20 cellular contexts compared by ENCODE assay signal in the genomic region with DNA sequence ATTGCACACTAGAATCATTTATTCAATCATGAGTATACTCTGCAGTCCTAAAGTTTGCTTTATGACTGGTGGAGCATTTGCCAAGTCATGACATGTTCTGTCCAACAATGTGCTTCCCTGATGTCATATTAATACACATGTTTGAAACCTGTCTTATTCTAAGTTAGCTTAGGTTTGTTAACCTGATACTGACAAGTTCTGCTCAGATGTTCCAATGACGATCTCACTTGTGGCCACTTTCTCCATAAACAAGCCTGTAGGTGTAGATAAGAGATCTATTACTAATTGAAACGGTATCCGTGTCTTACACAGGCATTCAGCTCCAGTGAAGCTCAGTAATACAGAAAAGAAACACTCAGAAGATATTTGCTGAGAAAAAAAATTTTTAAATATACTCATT.
A peak's percentile ranks its signal among the peaks of the same experiment; 100 is the strongest.
DNase-seq lines count a peak whose midpoint lies in the region; ATAC-seq, FAIRE-seq and TF ChIP-seq lines count a peak whose summit lies in the region.
"Had no signal": no experiment of that assay in that cellular context is flagged by ENCODE, and none has a peak within 500 bp of the region (broad histone marks: within the 10 kb centered on the region; RNA-seq: fewer than 3 reads in every experiment).

No MANE protein-coding gene starts in this region.

- H3K36me3 ChIP-seq in bronchial epithelial cell (ENCODE audit: control insufficient read depth, insufficient read depth, low read length) (no peaks in the 10 kb centered on the region), kidney epithelial cell (ENCODE audit: control insufficient read depth, insufficient read depth, low read length) (no peaks in the 10 kb centered on the region)
- H3K36me3 ChIP-seq: MG63 had no signal

- TF ChIP-seq CTCF in bronchial epithelial cell (IDR thresholded peaks at IDR 0.05; ENCODE audit: insufficient read depth, low read length, severe bottlenecking) (no peak), kidney epithelial cell (IDR thresholded peaks at IDR 0.05; ENCODE audit: insufficient read depth, low read length, poor library complexity, severe bottlenecking) (no peak)

- DNase-seq in NCI-H226 (peak; percentile 23), bronchial epithelial cell (ENCODE audit: low read depth) (peak; percentile 97), kidney epithelial cell (ENCODE audit: low read depth) (peak; percentile 10), NCI-H2081 (lab: John Stamatoyannopoulos, UW) (no peak)
- DNase-seq in activated CD4-positive, alpha-beta T cell treated with anti-CD3 and anti-CD28 coated beads for 1 hour: no peak
- DNase-seq in stimulated activated CD4-positive, alpha-beta T cell treated with anti-CD3 and anti-CD28 coated beads, Interleukin-12 subunit alpha, Interleukin-12 subunit beta, amount 100 ng/mL, for 4 hours: no peak
- DNase-seq: ACHN; C1 segment of cervical spinal cord; CD8-positive, alpha-beta memory T cell; HFFc6; Karpas-422; MG63; NCI-H1092 treated with DMSO at 0.1 percent for 48 hours; NCI-H1694; NCI-H510A treated with DMSO at 0.1 percent for 48 hours; NCI-H82 had no signal

- H3K27me3 ChIP-seq in bronchial epithelial cell (ENCODE audit: control insufficient read depth, insufficient read depth, low read length) (no peaks in the 10 kb centered on the region), kidney epithelial cell (ENCODE audit: control insufficient read depth, insufficient read depth, low read length) (no peaks in the 10 kb centered on the region)
- H3K27me3 ChIP-seq: MG63 had no signal

- no peak for FAIRE-seq in bronchial epithelial cell (lab: Jason Lieb, UNC)
- FAIRE-seq: GM12892, GM18507, H54 had no signal

- H3K4me3 ChIP-seq in bronchial epithelial cell (ENCODE audit: low read depth, low read length) (no peak overlapping the region), kidney epithelial cell (ENCODE audit: low read depth, low read length) (no peak overlapping the region)
- H3K4me3 ChIP-seq: MG63 had no signal

- no peak for ATAC-seq in GM19455 (IDR thresholded peaks at IDR 0.05; ENCODE audit: unreplicated experiment)

Comparison
In these comparisons a context has a peak if more than half of its experiments do, and no peak if none do; other contexts are left out.
1. DNase-seq: peak in NCI-H226 (single experiment), bronchial epithelial cell (single experiment) and kidney epithelial cell (single experiment); none in activated CD4-positive, alpha-beta T cell treated with anti-CD3 and anti-CD28 coated beads for 1 hour (single experiment), stimulated activated CD4-positive, alpha-beta T cell treated with anti-CD3 and anti-CD28 coated beads, Interleukin-12 subunit alpha, Interleukin-12 subunit beta, amount 100 ng/mL, for 4 hours (single experiment) and NCI-H2081 (0 of 2).